8 cellular contexts compared by ENCODE assay signal in genomic region chrX:11759172-11759460, GRCh38. TPM values are rescaled to one million over a fixed set of nuclear protein-coding genes. Genes with fewer than 3 reads are reported as not detected.
DNase-seq lines count a peak whose midpoint lies in the region; FAIRE-seq and TF ChIP-seq lines count a peak whose summit lies in the region.

No MANE protein-coding gene starts in this region.

- H3K36me3 Mint-ChIP-seq in Calu3 (ENCODE audit: insufficient read depth, unreplicated experiment): peaks cover 38% of the 10 kb centered on the region

- peak overlapping the region; percentile 97 for H3K4me2 ChIP-seq in trophoblast cell (ENCODE audit: low read length)

- CTCF ChIA-PET in Calu3 (lab: Charles Lee): interaction anchor here (1.3 kb wide), 1 partner anchor 8 kb away, joined by 4 read pairs; no protein-coding TSS in a partner anchor

- H4K91ac ChIP-seq in trophoblast cell (ENCODE audit: low read depth, low read length): peak overlapping the region; percentile 22

- H3K27ac ChIP-seq in Peyer's patch: peak overlapping the region; percentile 83 to 95 (median 86)
- H3K27ac ChIP-seq in esophagus (ENCODE audit: low read depth in 2 of 2, low read length in 1 of 2): peak overlapping the region; percentile 73 to 93
- peak overlapping the region; percentile 28 for H3K27ac ChIP-seq in trophoblast cell (ENCODE audit: low read depth, low read length)

- no peak for DNase-seq in Calu3
- DNase-seq in Peyer's patch: peak in 1 of 3 donors; percentile 62
- DNase-seq in trophoblast cell: no peak
- no peak for DNase-seq in urothelium cell line (ENCODE audit: low spot score)
- no peak for DNase-seq in NCI-H187 (lab: John Stamatoyannopoulos, UW)
- no peak for DNase-seq in CD1c-positive myeloid dendritic cell (ENCODE audit: extremely low spot score)
- no peak for DNase-seq in activated CD4-positive, alpha-beta T cell treated with anti-CD3 and anti-CD28 coated beads, Interleukin-2, amount 50 U/mL, for 48 hours

- H3K4me1 ChIP-seq in Peyer's patch (peaks cover 0 to 3% (median 0%) of the 10 kb centered on the region in 4 donors), esophagus (ENCODE audit: control insufficient read depth in 2 of 2, insufficient read depth in 2 of 2, low read length in 1 of 2) (no peaks in the 10 kb centered on the region), trophoblast cell (ENCODE audit: control insufficient read depth in 1 of 2, insufficient read depth in 2 of 2, low read length in 2 of 2) (peaks cover 2 to 8% of the 10 kb centered on the region in 2 experiments)

- TF ChIP-seq CTCF in Calu3 (IDR thresholded peaks at IDR 0.05; ENCODE audit: unreplicated experiment) (no peak), Peyer's patch (IDR thresholded peaks at IDR 0.05) (no peak)

- no peak overlapping the region for H3K18ac ChIP-seq in trophoblast cell (ENCODE audit: low read length)

- H4K8ac ChIP-seq in trophoblast cell (ENCODE audit: low read depth, low read length): peak overlapping the region; percentile 44

- H2BK12ac ChIP-seq in trophoblast cell (ENCODE audit: low read length): no peak overlapping the region

- H3K27ac Mint-ChIP-seq in Calu3 (ENCODE audit: unreplicated experiment): peak overlapping the region; percentile 93

- H3K4ac ChIP-seq in trophoblast cell (ENCODE audit: low read depth, low read length): peak overlapping the region; percentile 35

- WGBS in esophagus, 2 donors: 0 to 42% methylated on average over 7 of the region's 7 CpGs
- no CpG with 5 or more reads among the region's 7 CpGs for WGBS in trophoblast cell (ENCODE audit: extremely low coverage, insufficient coverage, insufficient read length)

- peaks cover 13% of the 10 kb centered on the region for H3K79me1 ChIP-seq in trophoblast cell (ENCODE audit: low read length)

- peaks cover 28% of the 10 kb centered on the region for H3K4me1 Mint-ChIP-seq in Calu3 (ENCODE audit: low read depth, unreplicated experiment)

- H4K12ac ChIP-seq in trophoblast cell (ENCODE audit: low read depth, low read length): no peak overlapping the region

- H2BK120ac ChIP-seq in trophoblast cell (ENCODE audit: insufficient read depth, low read length, poor library complexity): peak overlapping the region; percentile 3

- H3K36me3 ChIP-seq in Peyer's patch (peaks cover 0 to 21% (median 0%) of the 10 kb centered on the region in 3 donors), esophagus (ENCODE audit: control insufficient read depth in 2 of 2, insufficient read depth in 2 of 2, low read length in 1 of 2) (peaks cover 0 to 4% of the 10 kb centered on the region in 2 donors), trophoblast cell (ENCODE audit: control insufficient read depth in 1 of 2, insufficient read depth in 2 of 2, low read length in 2 of 2) (peaks cover 9 to 17% of the 10 kb centered on the region in 2 experiments)

- H2BK5ac ChIP-seq in trophoblast cell (ENCODE audit: low read depth, low read length, poor library complexity): no peak overlapping the region

- H3K9me3 ChIP-seq in Peyer's patch (no peaks in the 10 kb centered on the region), esophagus (ENCODE audit: control insufficient read depth in 2 of 2, insufficient read depth in 1 of 2, low read depth in 1 of 2, low read length in 1 of 2) (no peaks in the 10 kb centered on the region), trophoblast cell (ENCODE audit: insufficient read depth, low read depth, low read length) (no peaks in the 10 kb centered on the region)

- H3K79me2 ChIP-seq in trophoblast cell (ENCODE audit: control insufficient read depth, insufficient read depth, low read length, poor library complexity): peaks cover 5% of the 10 kb centered on the region

- peak overlapping the region; percentile 97 for H3K9ac ChIP-seq in trophoblast cell (ENCODE audit: low read length)

- no peak for TF ChIP-seq POLR2A in Peyer's patch (IDR thresholded peaks at IDR 0.05)

- intact Hi-C loops in Calu3 (cut with micrococcal nuclease; ENCODE audit: unreplicated experiment): no loop called here

- H3K14ac ChIP-seq in trophoblast cell (ENCODE audit: low read length): peak overlapping the region; percentile 25

- no peak overlapping the region for H2AK5ac ChIP-seq in trophoblast cell (ENCODE audit: low read length)

- FAIRE-seq in urothelium cell line (lab: Jason Lieb, UNC): no peak

- no peak overlapping the region for H3K23ac ChIP-seq in trophoblast cell (ENCODE audit: low read length)

- H3K4me3 ChIP-seq in Peyer's patch: peak overlapping the region; percentile 54 to 88 (median 72)
- peak overlapping the region; percentile 62 to 83 for H3K4me3 ChIP-seq in esophagus (ENCODE audit: low read depth in 1 of 2, low read length in 2 of 2)
- peak overlapping the region; percentile 95 for H3K4me3 ChIP-seq in trophoblast cell (ENCODE audit: low read depth, low read length)

- H3K27me3 Mint-ChIP-seq in Calu3 (ENCODE audit: unreplicated experiment): peaks cover 28% of the 10 kb centered on the region

- no peaks in the 10 kb centered on the region for H3K27me3 ChIP-seq in Peyer's patch
- H3K27me3 ChIP-seq in esophagus (ENCODE audit: control insufficient read depth in 1 of 2, insufficient read depth in 2 of 2, low read length in 2 of 2): no peaks in the 10 kb centered on the region
- no peaks in the 10 kb centered on the region for H3K27me3 ChIP-seq in trophoblast cell (ENCODE audit: insufficient read depth, low read length)

- H3K4me3 Mint-ChIP-seq in Calu3 (ENCODE audit: low read depth, unreplicated experiment): peak overlapping the region; percentile 97

- H2AFZ ChIP-seq in trophoblast cell (ENCODE audit: insufficient read depth, low read length, poor library complexity): no peak overlapping the region

- no peaks in the 10 kb centered on the region for H3K9me3 Mint-ChIP-seq in Calu3 (ENCODE audit: low read depth, unreplicated experiment)

- no TSS peak for BruUV-seq in Calu3 (replicated peaks; lab: Mats Ljungman, UMichigan)

RNA-seq across cellular contexts. Expression of gene MSL3, which starts 1.1 kb away (rescaled TPM):
- total RNA-seq in Calu3 (2022) (24.0 and 30.7 TPM in 2 replicates), Peyer's patch (10 to 100 TPM; 22.5 to 72.6 (median 29.0) TPM)
- polyA plus RNA-seq in esophagus: 10 to 100 TPM; 14.5 to 29.9 TPM
- 21.8 and 23.1 TPM in 2 replicates for polyA plus RNA-seq in trophoblast cell (2013)

Comparison
In these comparisons a context has a peak if more than half of its experiments do, and no peak if none do; other contexts are left out.
1. H3K27ac ChIP-seq: peak in every context shown above with its lines; median percentile 86 in Peyer's patch; 83 in esophagus; 28 in trophoblast cell.